In the genomic region with DNA sequence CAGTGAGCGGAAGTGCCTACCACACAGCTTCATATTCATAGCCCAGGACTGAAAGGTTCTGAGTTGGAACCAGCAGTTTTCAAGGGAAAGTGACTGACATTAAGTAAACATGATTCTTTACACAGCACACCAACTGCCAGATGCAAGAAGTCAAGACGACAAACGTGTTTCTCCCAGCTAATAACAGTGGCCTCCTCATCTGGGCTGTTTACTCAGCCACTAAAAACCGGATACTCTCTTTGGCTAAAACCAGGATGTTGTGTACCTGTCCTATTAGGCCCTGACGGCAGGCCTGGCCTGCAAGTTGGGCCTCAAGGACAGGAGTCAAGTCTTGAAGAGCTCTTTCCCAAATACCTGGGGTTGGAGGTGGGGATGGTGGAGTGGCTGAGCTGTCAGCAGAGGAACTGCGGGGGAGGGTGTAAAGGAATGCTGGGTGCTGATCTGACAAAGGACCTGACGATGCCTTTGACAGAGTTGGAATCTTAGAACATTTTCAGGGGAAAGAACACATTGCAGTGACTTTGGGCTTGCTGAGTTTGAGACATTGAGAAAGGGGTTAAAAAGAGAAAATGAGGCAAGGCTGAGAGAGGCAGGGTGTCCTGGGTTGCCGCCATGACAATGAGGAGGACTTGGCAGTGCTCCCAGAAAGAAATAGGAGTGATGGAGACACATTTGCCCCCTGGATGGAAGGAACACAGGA, we compare ENCODE assay signal across 13 cellular contexts. TPM values are rescaled to one million over a fixed set of nuclear protein-coding genes. Genes with fewer than 3 reads are reported as not detected.
DNase-seq lines count a peak whose midpoint lies in the region; ATAC-seq and TF ChIP-seq lines count a peak whose summit lies in the region.
"Had no signal": no experiment of that assay in that cellular context is flagged by ENCODE, and none has a peak within 500 bp of the region (broad histone marks: within the 10 kb centered on the region; RNA-seq: fewer than 3 reads in every experiment).

No MANE protein-coding gene starts in this region.

- no peak overlapping the region for H3K4me3 ChIP-seq in mucosa of descending colon
- no peak overlapping the region for H3K4me3 ChIP-seq in MM.1S (ENCODE audit: low read length)
- H3K4me3 ChIP-seq: cardiac muscle cell, SK-N-MC, tibial artery had no signal

- H3K79me2 ChIP-seq in MM.1S (ENCODE audit: low read length): no peaks in the 10 kb centered on the region

- DNase-seq in DMS153 (lab: John Stamatoyannopoulos, UW) (peak; percentile 92), NCI-H1417 treated with DMSO at 0.1 percent for 48 hours (lab: John Stamatoyannopoulos, UW) (peak; percentile 15), mucosa of descending colon (peak in 2 of 3 donors; percentile 14 to 28), MM.1S (no peak)
- DNase-seq: activated naive CD4-positive, alpha-beta T cell; NCI-H1436; tibial artery had no signal

- no peaks in the 10 kb centered on the region for H3K27me3 ChIP-seq in MM.1S (replicated peaks; ENCODE audit: insufficient read depth, low read length)
- H3K27me3 ChIP-seq: cardiac muscle cell, tibial artery had no signal

- TF ChIP-seq CTCF in VCaP (conservative IDR thresholded peaks at IDR 0.05) (no peak), mucosa of descending colon (IDR thresholded peaks at IDR 0.05) (no peak), MM.1S (IDR thresholded peaks at IDR 0.05; ENCODE audit: low read length) (no peak)

- H3K36me3 ChIP-seq in mucosa of descending colon (ENCODE audit: low read depth) (no peaks in the 10 kb centered on the region), MM.1S (replicated peaks; ENCODE audit: insufficient read depth, low read length) (no peaks in the 10 kb centered on the region)
- H3K36me3 ChIP-seq: cardiac muscle cell, tibial artery had no signal

- intact Hi-C loops in mucosa of descending colon (cut with DNase I, micrococcal nuclease): no loop called here

- peaks cover 43% of the 10 kb centered on the region for H3F3A ChIP-seq in MM.1S (ENCODE audit: insufficient read depth, low read length)

- H4K20me1 ChIP-seq in MM.1S (ENCODE audit: insufficient read depth, low read length): no peaks in the 10 kb centered on the region

- no peak overlapping the region for H3K9ac ChIP-seq in MM.1S (ENCODE audit: low read length)

- H3K4me1 ChIP-seq in mucosa of descending colon (ENCODE audit: low read depth) (peaks cover 29% of the 10 kb centered on the region), MM.1S (ENCODE audit: low read length) (peaks cover 67% of the 10 kb centered on the region)

- H3K9me2 ChIP-seq in MM.1S (replicated peaks; ENCODE audit: insufficient read depth, low read length): no peaks in the 10 kb centered on the region

- H3K27ac ChIP-seq in VCaP (peak overlapping the region; percentile 86), MM.1S (ENCODE audit: low read length) (no peak overlapping the region)
- H3K27ac ChIP-seq: cardiac muscle cell, SK-N-MC, tibial artery had no signal

- H3K4me2 ChIP-seq in MM.1S (ENCODE audit: low read depth, low read length): no peak overlapping the region

- ATAC-seq in mucosa of descending colon (peak; percentile 4), GM18511 (IDR thresholded peaks at IDR 0.05; ENCODE audit: unreplicated experiment) (no peak), GM19463 (IDR thresholded peaks at IDR 0.05; ENCODE audit: unreplicated experiment) (no peak), HG02852 (IDR thresholded peaks at IDR 0.05; ENCODE audit: unreplicated experiment) (no peak)

- no peak overlapping the region for H2AFZ ChIP-seq in MM.1S (ENCODE audit: low read length)

- H3K9me3 ChIP-seq in mucosa of descending colon (no peaks in the 10 kb centered on the region), MM.1S (replicated peaks; ENCODE audit: insufficient read depth, low read length) (no peaks in the 10 kb centered on the region)
- H3K9me3 ChIP-seq: tibial artery had no signal

RNA-seq across cellular contexts. Expression of a gene that starts 57.7 kb away (rescaled TPM):
- 1 to 10 TPM in 1 of 3 donors, under 1 TPM in 1, not detected in 1; 0.77 to 1.0 TPM for total RNA-seq in mucosa of descending colon
- total RNA-seq: cardiac muscle cell had no signal
